In the genomic region with DNA sequence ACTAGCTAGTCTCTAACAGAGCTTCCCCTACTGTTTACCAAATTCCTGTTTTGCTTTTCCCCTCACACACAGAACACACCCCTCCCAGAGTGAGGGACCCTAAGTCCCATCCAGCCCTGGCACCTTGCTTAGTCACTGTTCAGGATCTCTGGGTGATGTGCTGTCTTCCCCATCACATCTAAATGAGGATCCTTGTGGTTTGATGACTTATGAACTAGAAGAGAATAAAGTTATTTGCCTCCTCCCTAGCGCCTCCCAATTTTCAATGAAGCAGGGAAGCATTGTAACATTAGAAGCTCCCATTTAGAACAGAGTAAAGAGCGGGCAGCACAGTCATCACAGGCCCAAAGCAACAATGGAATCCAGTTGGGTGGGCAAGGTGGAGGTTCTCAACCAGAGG, we compare ENCODE assay signal across 1 cellular context.
TF ChIP-seq lines count a peak whose summit lies in the region.

No MANE protein-coding gene starts in this region.

TF ChIP-seq in endothelial cell of umbilical vein, 7 proteins besides CTCF, POLR2A, EP300 and RAD21 (continued from another document):
- TF ChIP-seq POLR2AphosphoS5 (IDR thresholded peaks at IDR 0.05; ENCODE audit: insufficient read depth, low read depth, low read length) (no peak), JUN (IDR thresholded peaks at IDR 0.05; ENCODE audit: borderline replicate concordance, insufficient read depth, insufficient read length, low read depth) (no peak), MYC (IDR thresholded peaks at IDR 0.05; ENCODE audit: low read depth, low read length) (no peak)
- TF ChIP-seq, protein P1, sequence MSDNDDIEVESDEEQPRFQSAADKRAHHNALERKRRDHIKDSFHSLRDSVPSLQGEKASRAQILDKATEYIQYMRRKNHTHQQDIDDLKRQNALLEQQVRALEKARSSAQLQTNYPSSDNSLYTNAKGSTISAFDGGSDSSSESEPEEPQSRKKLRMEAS (IDR thresholded peaks at IDR 0.05; ENCODE audit: insufficient read depth, insufficient read length) = no peak
